Comparison of ENCODE assay signal across 1 cellular context in the genomic region with DNA sequence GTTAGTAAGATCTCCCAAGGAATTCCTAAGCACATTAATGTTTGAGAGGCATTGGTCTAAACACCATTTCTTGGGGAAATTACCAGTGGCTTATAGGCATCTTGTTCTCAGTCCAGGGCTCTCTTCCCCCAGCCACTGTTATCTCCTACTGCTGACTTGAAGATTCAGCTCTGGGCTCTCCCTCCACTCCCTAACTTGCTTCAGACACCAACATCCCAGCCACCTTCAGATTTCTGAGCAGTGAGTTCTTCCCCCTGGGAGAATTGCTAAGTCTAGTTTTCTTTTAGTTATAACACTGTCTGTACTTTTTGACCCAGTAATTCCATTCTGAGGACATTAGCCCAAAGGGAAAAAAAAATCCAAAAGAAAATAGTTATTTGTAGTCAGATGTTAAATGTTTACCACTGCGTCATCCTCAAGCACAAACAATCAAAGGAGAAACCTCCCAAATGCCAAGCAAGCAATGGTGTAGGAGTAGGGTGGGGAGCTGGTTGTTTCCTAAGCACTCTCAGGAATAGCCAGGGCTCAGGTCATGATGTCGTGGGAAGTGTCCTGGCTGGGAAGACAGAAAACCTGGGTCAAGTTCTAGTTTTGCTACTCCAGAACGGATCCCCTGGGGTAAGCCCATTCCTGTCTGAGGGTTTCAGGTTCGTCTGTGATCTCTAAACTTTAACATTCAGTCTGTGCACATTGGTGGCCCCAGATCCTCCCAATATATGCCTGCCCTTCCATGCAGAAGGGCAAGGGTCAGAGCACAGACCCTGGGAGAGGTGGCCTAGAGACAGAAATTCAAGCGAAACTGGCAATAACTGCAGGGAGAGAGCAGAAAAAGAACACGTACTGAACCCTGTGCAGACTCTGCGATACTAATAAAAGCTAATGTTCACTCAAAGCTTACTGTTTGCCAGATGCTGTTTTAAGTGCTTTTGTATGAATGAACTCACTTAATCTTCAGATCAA.
TF ChIP-seq lines count a peak whose summit lies in the region.

No MANE protein-coding gene starts in this region.

TF ChIP-seq in HepG2, 621 proteins besides CTCF, POLR2A, EP300 and RAD21 (continued from another document):
- TF ChIP-seq, protein P1, sequence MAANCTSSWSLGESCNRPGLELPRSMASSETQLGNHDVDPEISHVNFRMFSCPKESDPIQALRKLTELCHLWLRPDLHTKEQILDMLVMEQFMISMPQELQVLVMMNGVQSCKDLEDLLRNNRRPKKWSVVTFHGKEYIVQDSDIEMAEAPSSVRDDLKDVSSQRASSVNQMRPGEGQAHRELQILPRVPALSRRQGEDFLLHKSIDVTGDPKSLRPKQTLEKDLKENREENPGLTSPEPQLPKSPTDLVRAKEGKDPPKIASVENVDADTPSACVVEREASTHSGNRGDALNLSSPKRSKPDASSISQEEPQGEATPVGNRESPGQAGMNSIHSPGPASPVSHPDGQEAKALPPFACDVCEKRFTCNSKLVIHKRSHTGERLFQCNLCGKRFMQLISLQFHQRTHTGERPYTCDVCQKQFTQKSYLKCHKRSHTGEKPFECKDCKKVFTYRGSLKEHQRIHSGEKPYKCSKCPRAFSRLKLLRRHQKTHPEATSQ (CRISPR knock-in tag; IDR thresholded peaks at IDR 0.05; ENCODE audit: borderline replicate concordance): no peak
- TF ChIP-seq, protein P2, sequence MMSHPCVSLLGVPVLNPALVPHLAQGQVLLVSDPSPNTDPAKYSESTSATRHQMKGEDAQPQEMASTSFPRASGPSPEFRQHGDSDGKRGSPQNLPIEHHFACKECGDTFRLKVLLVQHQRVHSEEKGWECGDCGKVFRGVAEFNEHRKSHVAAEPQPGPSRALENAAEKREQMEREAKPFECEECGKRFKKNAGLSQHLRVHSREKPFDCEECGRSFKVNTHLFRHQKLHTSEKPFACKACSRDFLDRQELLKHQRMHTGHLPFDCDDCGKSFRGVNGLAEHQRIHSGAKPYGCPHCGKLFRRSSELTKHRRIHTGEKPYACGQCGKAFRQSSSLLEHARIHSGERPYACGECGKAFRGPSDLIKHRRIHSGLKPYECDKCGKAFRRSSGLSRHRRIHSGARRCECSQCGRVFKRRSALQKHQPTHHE (CRISPR knock-in tag; IDR thresholded peaks at IDR 0.05; ENCODE audit: borderline replicate concordance): no peak
- TF ChIP-seq, protein P3, sequence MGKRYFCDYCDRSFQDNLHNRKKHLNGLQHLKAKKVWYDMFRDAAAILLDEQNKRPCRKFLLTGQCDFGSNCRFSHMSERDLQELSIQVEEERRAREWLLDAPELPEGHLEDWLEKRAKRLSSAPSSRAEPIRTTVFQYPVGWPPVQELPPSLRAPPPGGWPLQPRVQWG (CRISPR knock-in tag; IDR thresholded peaks at IDR 0.05; ENCODE audit: borderline replicate concordance, low read depth): no peak
